Comparison of ENCODE assay signal across 1 cellular context in genomic region chr5:111159845-111160244, GRCh38.
TF ChIP-seq lines count a peak whose summit lies in the region.

No MANE protein-coding gene starts in this region.

TF ChIP-seq in GM23338, 12 proteins besides CTCF, POLR2A, EP300 and RAD21 (continued from another document):
- TF ChIP-seq REST (IDR thresholded peaks at IDR 0.05; ENCODE audit: unreplicated experiment) (no peak), ZNF331 (CRISPR knock-in tag; IDR thresholded peaks at IDR 0.05; ENCODE audit: low read depth) (no peak), ZNF114 (CRISPR knock-in tag; IDR thresholded peaks at IDR 0.05) (no peak), JUNB (IDR thresholded peaks at IDR 0.05; ENCODE audit: unreplicated experiment) (no peak), ETS1 (IDR thresholded peaks at IDR 0.05) (no peak), CREB1 (CRISPR knock-in tag; IDR thresholded peaks at IDR 0.05; ENCODE audit: low read depth) (no peak), EZH2 (IDR thresholded peaks at IDR 0.05; ENCODE audit: low read depth, unreplicated experiment) (no peak), NANOG (IDR thresholded peaks at IDR 0.05; ENCODE audit: borderline replicate concordance) (no peak), ZNF462 (CRISPR knock-in tag; IDR thresholded peaks at IDR 0.05) (no peak), POLR2AphosphoS5 (IDR thresholded peaks at IDR 0.05; ENCODE audit: low read depth) (no peak), STAT1 (IDR thresholded peaks at IDR 0.05; ENCODE audit: unreplicated experiment) (no peak)
